ENCODE assay signal across 16 cellular contexts in genomic region chr21:16408280-16408669, GRCh38.
A peak's percentile ranks its signal among the peaks of the same experiment; 100 is the strongest.
DNase-seq lines count a peak whose midpoint lies in the region; ATAC-seq, FAIRE-seq and TF ChIP-seq lines count a peak whose summit lies in the region.
"Had no signal": no experiment of that assay in that cellular context is flagged by ENCODE, and none has a peak within 500 bp of the region (broad histone marks: within the 10 kb centered on the region; RNA-seq: fewer than 3 reads in every experiment).

No MANE protein-coding gene starts in this region.

- POLR2A ChIA-PET in HepG2 (lab: Yijun Ruan, JAX) = no interaction called here

- 92% methylated on average over 2 of the region's 2 CpGs for WGBS in liver
- 85% methylated on average over 2 of the region's 2 CpGs for WGBS in HepG2 (ENCODE audit: low lambda C conversion rate)

- H3K4me1 ChIP-seq in liver (ENCODE audit: control insufficient read depth in 4 of 4, insufficient read depth in 4 of 4, low read length in 3 of 4) (peaks cover 0 to 25% (median 9%) of the 10 kb centered on the region in 4 donors), HepG2 (ENCODE audit: insufficient read depth, low read length) (no peaks in the 10 kb centered on the region), astrocyte (ENCODE audit: insufficient read depth, low read length) (no peaks in the 10 kb centered on the region), vagina (peaks cover 13% of the 10 kb centered on the region)

- FAIRE-seq in HepG2 (lab: Jason Lieb, UNC) (no peak), astrocyte (lab: Jason Lieb, UNC) (no peak)

- no peak overlapping the region for H2AFZ ChIP-seq in HepG2 (ENCODE audit: low read length)
- H2AFZ ChIP-seq in astrocyte (ENCODE audit: low read depth, low read length) = no peak overlapping the region
- H2AFZ ChIP-seq: GM23338, PC-9 had no signal

- no peak for TF ChIP-seq EP300 in HepG2 (IDR thresholded peaks at IDR 0.05; ENCODE audit: low read depth in 2 of 2, low read length in 2 of 2)
- TF ChIP-seq EP300 in HepG2 (CRISPR knock-in tag; IDR thresholded peaks at IDR 0.05; ENCODE audit: borderline replicate concordance) = no peak

- no TSS peak for BruUV-seq in HepG2 (replicated peaks; lab: Mats Ljungman, UMichigan)

- H3K27me3 Mint-ChIP-seq in astrocyte (ENCODE audit: low read depth, unreplicated experiment) (no peaks in the 10 kb centered on the region), nephron (ENCODE audit: low read depth) (no peaks in the 10 kb centered on the region)

- no peaks in the 10 kb centered on the region for H3K36me3 ChIP-seq in liver (ENCODE audit: control insufficient read depth in 4 of 4, insufficient read depth in 3 of 4, low read depth in 1 of 4, low read length in 3 of 4)
- no peaks in the 10 kb centered on the region for H3K36me3 ChIP-seq in HepG2 (replicated peaks in 1 of 2; ENCODE audit: control insufficient read depth in 1 of 2, insufficient read depth in 2 of 2, low read length in 2 of 2)
- H3K36me3 ChIP-seq in astrocyte (ENCODE audit: insufficient read depth, low read length) = no peaks in the 10 kb centered on the region
- no peaks in the 10 kb centered on the region for H3K36me3 ChIP-seq in vagina

- intact Hi-C loops in HepG2 (cut with micrococcal nuclease; ENCODE audit: unreplicated experiment) = no loop called here
- intact Hi-C loops in vagina (cut with DNase I) = no loop called here

- no peak overlapping the region for H3K4me3 Mint-ChIP-seq in astrocyte (ENCODE audit: unreplicated experiment)
- H3K4me3 Mint-ChIP-seq in nephron = no peak overlapping the region
- H3K4me3 Mint-ChIP-seq: GM23338 had no signal

- H4K20me1 ChIP-seq in HepG2 (ENCODE audit: insufficient read depth, low read length) (no peaks in the 10 kb centered on the region), astrocyte (ENCODE audit: insufficient read depth, low read length) (no peaks in the 10 kb centered on the region)

- H3K4me3 ChIP-seq in liver (ENCODE audit: low read depth in 1 of 3, low read length in 3 of 3) (no peak overlapping the region), HepG2 (replicated peaks in 1 of 3; ENCODE audit: insufficient read depth in 1 of 3, low read depth in 2 of 3, low read length in 3 of 3) (no peak overlapping the region), astrocyte (ENCODE audit: insufficient read depth, low read depth, low read length) (no peak overlapping the region), vagina (no peak overlapping the region)
- H3K4me3 ChIP-seq: GM23338, PC-9 had no signal

- TF ChIP-seq POLR2A in HepG2 (IDR thresholded peaks at IDR 0.05; ENCODE audit: insufficient read depth in 1 of 2, low read depth in 2 of 2, low read length in 2 of 2) (no peak), vagina (IDR thresholded peaks at IDR 0.05) (no peak)

- peaks cover 5% of the 10 kb centered on the region for H3K9me3 Mint-ChIP-seq in astrocyte (ENCODE audit: unreplicated experiment)
- H3K9me3 Mint-ChIP-seq in nephron = peaks cover 20% of the 10 kb centered on the region

- H3K79me2 ChIP-seq in HepG2 (ENCODE audit: insufficient read depth, low read length) (no peaks in the 10 kb centered on the region), astrocyte (ENCODE audit: insufficient read depth, low read length) (no peaks in the 10 kb centered on the region)

- H3K4me2 ChIP-seq in HepG2 (ENCODE audit: low read depth, low read length) = no peak overlapping the region
- peak overlapping the region; percentile 23 for H3K4me2 ChIP-seq in astrocyte (ENCODE audit: low read length)
- H3K4me2 ChIP-seq: GM23338, PC-9 had no signal

- H3K9ac ChIP-seq in liver (ENCODE audit: low read depth in 1 of 2, low read length in 2 of 2) (peak overlapping the region in 1 of 2 donors; percentile 47), HepG2 (ENCODE audit: insufficient read depth, low read depth, low read length) (no peak overlapping the region), astrocyte (ENCODE audit: low read length) (no peak overlapping the region)

- H3K27ac Mint-ChIP-seq in astrocyte (ENCODE audit: unreplicated experiment) (no peak overlapping the region), nephron (peak overlapping the region; percentile 25 to 71 (median 28))
- H3K27ac Mint-ChIP-seq: GM23338 had no signal

- TF ChIP-seq CTCF in liver (IDR thresholded peaks at IDR 0.05; ENCODE audit: low read depth, low read length, missing input control) (no peak), HepG2 (CRISPR knock-in tag; IDR thresholded peaks at IDR 0.05) (no peak), astrocyte (IDR thresholded peaks at IDR 0.05; ENCODE audit: insufficient read depth, low read depth, low read length) (no peak), nephron (IDR thresholded peaks at IDR 0.05; ENCODE audit: unreplicated experiment in 3 of 3) (no peak), vagina (IDR thresholded peaks at IDR 0.05) (no peak)

- H3K36me3 Mint-ChIP-seq in astrocyte (ENCODE audit: low read depth, unreplicated experiment) = no peaks in the 10 kb centered on the region
- H3K36me3 Mint-ChIP-seq in nephron (ENCODE audit: low read depth) = peaks cover 44% of the 10 kb centered on the region

- H3K4me1 Mint-ChIP-seq in astrocyte (ENCODE audit: low read depth, unreplicated experiment) (peaks cover 2% of the 10 kb centered on the region), nephron (peaks cover 4% of the 10 kb centered on the region)
- H3K4me1 Mint-ChIP-seq: GM23338 had no signal

- no peaks in the 10 kb centered on the region for H3K9me3 ChIP-seq in liver (ENCODE audit: control insufficient read depth in 4 of 4, low read length in 3 of 4)
- H3K9me3 ChIP-seq in HepG2 (ENCODE audit: low read length) = no peaks in the 10 kb centered on the region
- no peaks in the 10 kb centered on the region for H3K9me3 ChIP-seq in astrocyte (ENCODE audit: insufficient read depth, low read depth, low read length)
- no peaks in the 10 kb centered on the region for H3K9me3 ChIP-seq in vagina

- in situ Hi-C loops in HepG2 (cut with HindIII; ENCODE audit: extremely low pct_ligation_motif_present, low pct_unique_long_range_greater_than_20kb) = no loop called here

- no peaks in the 10 kb centered on the region for H3K27me3 ChIP-seq in liver (ENCODE audit: control insufficient read depth in 4 of 4, insufficient read depth in 4 of 4, low read length in 3 of 4)
- no peaks in the 10 kb centered on the region for H3K27me3 ChIP-seq in HepG2 (ENCODE audit: control insufficient read depth in 1 of 2, insufficient read depth in 2 of 2, low read length in 2 of 2)
- no peaks in the 10 kb centered on the region for H3K27me3 ChIP-seq in astrocyte (ENCODE audit: insufficient read depth, low read length)
- no peaks in the 10 kb centered on the region for H3K27me3 ChIP-seq in vagina

- no peak for ATAC-seq in HepG2
- no peak for ATAC-seq in HG03108 (IDR thresholded peaks at IDR 0.05; ENCODE audit: unreplicated experiment)
- ATAC-seq: GM23338 had no signal

- H3K27ac ChIP-seq in liver (ENCODE audit: low read depth in 1 of 2, low read length in 2 of 2) = peak overlapping the region; percentile 66 to 79
- H3K27ac ChIP-seq in HepG2 (ENCODE audit: extremely low read length, insufficient read depth, low read length) = no peak overlapping the region
- peak overlapping the region; percentile 29 for H3K27ac ChIP-seq in astrocyte (ENCODE audit: low read depth, low read length)
- H3K27ac ChIP-seq in vagina = peak overlapping the region; percentile 70
- H3K27ac ChIP-seq: PC-9 had no signal

- DNase-seq in HepG2 (ENCODE audit: low spot score) = no peak
- peak; percentile 53 for DNase-seq in astrocyte (ENCODE audit: low read depth)
- no peak for DNase-seq in vagina (ENCODE audit: extremely low spot score in 2 of 2)
- DNase-seq in RPMI8226 = no peak
- no peak for DNase-seq in HK-2 (ENCODE audit: unreplicated experiment)
- DNase-seq: C1 segment of cervical spinal cord, DND-41, KG1, NCI-H1092, NCI-H2081 treated with DMSO at 0.1 percent for 48 hours, NCI-H510A treated with DMSO at 0.1 percent for 48 hours, PC-9 had no signal

- no peak for TF ChIP-seq RAD21 in liver (IDR thresholded peaks at IDR 0.05)
- TF ChIP-seq RAD21 in HepG2 (CRISPR knock-in tag; IDR thresholded peaks at IDR 0.05) = no peak

- CTCF ChIA-PET in HepG2 (lab: Yijun Ruan, JAX; ENCODE audit: low intra/inter-chr PET ratio, low total read pairs) = no interaction called here

TF ChIP-seq in HepG2, 621 proteins besides CTCF, POLR2A, EP300 and RAD21 (continues in another document):
- TF ChIP-seq ZMYM2 (CRISPR knock-in tag; IDR thresholded peaks at IDR 0.05) (no peak), ZNF589 (CRISPR knock-in tag; conservative IDR thresholded peaks at IDR 0.05) (no peak), NKX3-1 (CRISPR knock-in tag; IDR thresholded peaks at IDR 0.05) (no peak), ZNF20 (CRISPR knock-in tag; IDR thresholded peaks at IDR 0.05) (no peak), HNF4G (IDR thresholded peaks at IDR 0.05; ENCODE audit: borderline replicate concordance, low read depth, low read length) (no peak), HNF4G (CRISPR knock-in tag; IDR thresholded peaks at IDR 0.05; ENCODE audit: borderline replicate concordance, low read depth) (no peak), JUND (CRISPR knock-in tag; IDR thresholded peaks at IDR 0.05) (no peak)
- TF ChIP-seq, protein P1, sequence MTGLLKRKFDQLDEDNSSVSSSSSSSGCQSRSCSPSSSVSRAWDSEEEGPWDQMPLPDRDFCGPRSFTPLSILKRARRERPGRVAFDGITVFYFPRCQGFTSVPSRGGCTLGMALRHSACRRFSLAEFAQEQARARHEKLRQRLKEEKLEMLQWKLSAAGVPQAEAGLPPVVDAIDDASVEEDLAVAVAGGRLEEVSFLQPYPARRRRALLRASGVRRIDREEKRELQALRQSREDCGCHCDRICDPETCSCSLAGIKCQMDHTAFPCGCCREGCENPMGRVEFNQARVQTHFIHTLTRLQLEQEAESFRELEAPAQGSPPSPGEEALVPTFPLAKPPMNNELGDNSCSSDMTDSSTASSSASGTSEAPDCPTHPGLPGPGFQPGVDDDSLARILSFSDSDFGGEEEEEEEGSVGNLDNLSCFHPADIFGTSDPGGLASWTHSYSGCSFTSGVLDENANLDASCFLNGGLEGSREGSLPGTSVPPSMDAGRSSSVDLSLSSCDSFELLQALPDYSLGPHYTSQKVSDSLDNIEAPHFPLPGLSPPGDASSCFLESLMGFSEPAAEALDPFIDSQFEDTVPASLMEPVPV (CRISPR knock-in tag; IDR thresholded peaks at IDR 0.05) = no peak
